In genomic region chr11:117535870-117536411, GRCh38 we compare ENCODE assay signal across 22 cellular contexts.
DNase-seq lines count a peak whose midpoint lies in the region; ATAC-seq and TF ChIP-seq lines count a peak whose summit lies in the region.
"Had no signal": no experiment of that assay in that cellular context is flagged by ENCODE, and none has a peak within 500 bp of the region (broad histone marks: within the 10 kb centered on the region; RNA-seq: fewer than 3 reads in every experiment).

No MANE protein-coding gene starts in this region.

- in situ Hi-C loops in gastrocnemius medialis (cut with MboI; ENCODE audit: low sequenced_read_pairs in 4 of 4): no loop called here

- DNase-seq in NCI-H2107 treated with DMSO at 0.1 percent for 48 hours (lab: John Stamatoyannopoulos, UW; ENCODE audit: unreplicated experiment) (peak; percentile 91), NCI-H2107 (lab: John Stamatoyannopoulos, UW) (no peak), NCI-H748 treated with DMSO at 0.1 percent for 48 hours (lab: John Stamatoyannopoulos, UW) (peak; percentile 45), foreskin keratinocyte (no peak), NCI-H187 treated with DMSO at 0.1 percent for 48 hours (lab: John Stamatoyannopoulos, UW) (no peak), gastrocnemius medialis (no peak)
- DNase-seq: activated CD8-positive, alpha-beta T cell treated with anti-CD3 and anti-CD28 coated beads, Interleukin-2, amount 10 ng/mL, durations not matched to agents 7 days and 5 days; activated T-cell treated with anti-CD3 and anti-CD28 coated beads, Interleukin-2, amount 50 U/mL, for 72 hours; brain microvascular endothelial cell; dermis blood vessel endothelial cell; DND-41; KG1; naive thymus-derived CD8-positive, alpha-beta T cell; NCI-H1694; NCI-H526; stimulated activated CD4-positive, alpha-beta T cell treated with anti-CD3 and anti-CD28 coated beads, Interleukin-12 subunit alpha, Interleukin-12 subunit beta, amount 100 ng/mL, for 4 hours had no signal

- TF ChIP-seq CTCF in foreskin keratinocyte (conservative IDR thresholded peaks at IDR 0.05) (no peak), gastrocnemius medialis (IDR thresholded peaks at IDR 0.05 in 4 of 5, conservative IDR thresholded peaks at IDR 0.05 in 1 of 5) (no peak)

- no peaks in the 10 kb centered on the region for H3K9me3 ChIP-seq in gastrocnemius medialis

- ATAC-seq in foreskin keratinocyte (no peak), gastrocnemius medialis (no peak)
- ATAC-seq: activated CD8-positive, alpha-beta T cell treated with anti-CD3 and anti-CD28 coated beads, Interleukin-2, amount 10 ng/mL, durations not matched to agents 7 days and 5 days; activated naive CD4-positive, alpha-beta T cell treated with anti-CD3 and anti-CD28 coated beads, Interleukin-2, amount 50 U/mL, for 72 hours; activated T-cell treated with anti-CD3 and anti-CD28 coated beads, Interleukin-2, amount 50 U/mL, for 72 hours; naive thymus-derived CD8-positive, alpha-beta T cell; Panc1 had no signal

- no peak overlapping the region for H3K4me3 ChIP-seq in gastrocnemius medialis

- intact Hi-C loops in gastrocnemius medialis (cut with DNase I; ENCODE audit: low total_unique reads): no loop called here

- H3K4me1 ChIP-seq in foreskin keratinocyte (no peaks in the 10 kb centered on the region), gastrocnemius medialis (no peaks in the 10 kb centered on the region)

- H3K36me3 ChIP-seq in gastrocnemius medialis: no peaks in the 10 kb centered on the region
- H3K36me3 ChIP-seq: brain microvascular endothelial cell had no signal

- H3K27ac ChIP-seq in layer of hippocampus (ENCODE audit: low read depth, low read length) (peak overlapping the region; percentile 90), temporal lobe (ENCODE audit: low read depth, low read length) (peak overlapping the region; percentile 85), foreskin keratinocyte (no peak overlapping the region), gastrocnemius medialis (no peak overlapping the region)
- H3K27ac ChIP-seq: brain microvascular endothelial cell, C4-2B, epithelial cell of prostate had no signal

- H3K27me3 ChIP-seq in layer of hippocampus (ENCODE audit: control insufficient read depth, insufficient read depth, low read length) (no peaks in the 10 kb centered on the region), foreskin keratinocyte (peaks cover 8% of the 10 kb centered on the region), gastrocnemius medialis (peaks cover 0 to 13% (median 3%) of the 10 kb centered on the region in 3 donors)
- H3K27me3 ChIP-seq: brain microvascular endothelial cell had no signal

- no peak for TF ChIP-seq POLR2A in gastrocnemius medialis (IDR thresholded peaks at IDR 0.05)

Comparison
In these comparisons a context has a peak if more than half of its experiments do, and no peak if none do; other contexts are left out.
1. DNase-seq: peak in NCI-H2107 treated with DMSO at 0.1 percent for 48 hours (single experiment) and NCI-H748 treated with DMSO at 0.1 percent for 48 hours (single experiment); none in NCI-H2107 (single experiment), foreskin keratinocyte (0 of 2), NCI-H187 treated with DMSO at 0.1 percent for 48 hours (single experiment) and gastrocnemius medialis (0 of 2).
2. H3K27ac ChIP-seq: peak in layer of hippocampus (single experiment) and temporal lobe (single experiment); none in foreskin keratinocyte (single experiment) and gastrocnemius medialis (0 of 4).